In the genomic region with DNA sequence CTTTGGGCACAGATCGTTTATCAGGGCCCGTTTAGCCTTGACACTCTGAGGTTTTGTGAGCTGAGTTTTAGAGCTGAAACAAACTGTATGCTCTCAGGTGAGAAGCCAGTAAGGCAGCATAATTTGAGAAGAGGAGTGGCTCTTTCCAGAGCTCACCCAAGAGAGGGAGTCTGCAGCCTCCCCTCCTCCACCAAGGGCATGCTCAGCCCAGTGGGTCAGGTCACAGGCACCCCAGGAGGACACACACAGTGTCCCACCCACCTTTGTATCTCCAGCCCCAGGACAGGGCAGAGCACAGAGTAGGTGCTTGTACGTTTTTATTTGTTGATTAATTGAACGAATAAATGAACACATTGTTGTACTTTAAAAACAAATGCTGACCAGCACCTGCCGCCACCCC, we compare ENCODE assay signal across 33 cellular contexts. TPM values are rescaled to one million over a fixed set of nuclear protein-coding genes. Genes with fewer than 3 reads are reported as not detected.
"Had no signal": no experiment of that assay in that cellular context is flagged by ENCODE, and none has a peak within 500 bp of the region (broad histone marks: within the 10 kb centered on the region; RNA-seq: fewer than 3 reads in every experiment).

No MANE protein-coding gene starts in this region.

- H3K27ac ChIP-seq: epithelial cell of prostate, esophagus squamous epithelium, heart right ventricle, left lung, spleen, suprapubic skin, tibial artery, upper lobe of right lung had no signal

- H3K4me3 ChIP-seq: esophagus squamous epithelium, heart right ventricle, left lung, mucosa of descending colon, spleen, suprapubic skin, tibial artery, upper lobe of right lung had no signal

- DNase-seq: activated CD4-positive, alpha-beta memory T cell treated with anti-CD3 and anti-CD28 coated beads for 36 hours; activated CD4-positive, alpha-beta T cell treated with anti-CD3 and anti-CD28 coated beads, Interleukin-2, amount 10 ng/mL, durations not matched to agents 24 days and 14 days; activated CD4-positive, CD25-positive, alpha-beta regulatory T cell treated with anti-CD3 and anti-CD28 coated beads, Interleukin-2, amount 50 U/mL, for 72 hours; activated naive CD4-positive, alpha-beta T cell; activated T-cell treated with anti-CD3 and anti-CD28 coated beads, Interleukin-2, amount 50 U/mL, for 4 hours; dermis blood vessel endothelial cell; effector CD4-positive, alpha-beta T cell; esophagus squamous epithelium; foreskin melanocyte; heart right ventricle; kidney glomerular epithelial cell; left lung; mucosa of descending colon; posterior cingulate gyrus; right cardiac atrium; spleen; stimulated activated naive CD4-positive, alpha-beta T cell; T-helper 2 cell; tibial artery; upper lobe of right lung had no signal

- H3K36me3 ChIP-seq: esophagus squamous epithelium, heart right ventricle, left lung, suprapubic skin, upper lobe of right lung had no signal

- H3K9me3 ChIP-seq: esophagus squamous epithelium, heart right ventricle, left lung, mucosa of descending colon, spleen, suprapubic skin, tibial artery, upper lobe of right lung had no signal

- H3K27me3 ChIP-seq: esophagus squamous epithelium, heart right ventricle, left lung, spleen, suprapubic skin, tibial artery, upper lobe of right lung had no signal

- H3K4me1 ChIP-seq: left lung, spleen, suprapubic skin, tibial artery, upper lobe of right lung had no signal

- ATAC-seq: activated naive CD4-positive, alpha-beta T cell treated with anti-CD3 and anti-CD28 coated beads, Interleukin-2, amount 50 U/mL, for 72 hours; activated T-cell treated with anti-CD3 and anti-CD28 coated beads, Interleukin-2, amount 50 U/mL, for 4 hours; activated T-helper 17 cell treated with anti-CD3 and anti-CD28 coated beads, Interleukin-2, amount 50 U/mL, for 72 hours; heart right ventricle; left lung; mucosa of descending colon; right cardiac atrium; upper lobe of right lung had no signal

- FAIRE-seq: bronchial epithelial cell, colon, endometrium had no signal

RNA-seq across cellular contexts. Expression of a gene that starts 3.4 kb away (rescaled TPM):
- total RNA-seq: activated CD4-positive, alpha-beta memory T cell treated with anti-CD3 and anti-CD28 coated beads for 36 hours; activated CD4-positive, alpha-beta T cell treated with anti-CD3 and anti-CD28 coated beads, Interleukin-2, amount 10 ng/mL, durations not matched to agents 24 days and 14 days; activated naive CD4-positive, alpha-beta T cell treated with anti-CD3 and anti-CD28 coated beads, Interleukin-2, amount 50 U/mL, for 72 hours; activated T-cell treated with anti-CD3 and anti-CD28 coated beads, Interleukin-2, amount 50 U/mL, for 4 hours; activated T-helper 17 cell treated with anti-CD3 and anti-CD28 coated beads, Interleukin-2, amount 50 U/mL, for 72 hours; bronchial epithelial cell; dermis blood vessel endothelial cell; esophagus squamous epithelium; glomerular endothelial cell; heart right ventricle; left lung; lung microvascular endothelial cell; mesenteric fat pad; myocyte; natural killer cell treated with Interleukin-12 subunit alpha and Interleukin-12 subunit beta and Interleukin-15 and Interleukin-18, amount 100 ng/mL, for 72 hours; omental fat pad; right cardiac atrium; suprapubic skin; upper lobe of right lung had no signal
- polyA plus RNA-seq: heart right ventricle, right cardiac atrium had no signal

RNA-seq across cellular contexts. Expression of a gene that starts 6.6 kb away (rescaled TPM):
- total RNA-seq: glomerular endothelial cell had no signal

RNA-seq across cellular contexts. Expression of a gene that starts 7.3 kb away (rescaled TPM):
- total RNA-seq: activated CD4-positive, alpha-beta memory T cell treated with anti-CD3 and anti-CD28 coated beads for 36 hours; activated CD4-positive, alpha-beta T cell treated with anti-CD3 and anti-CD28 coated beads, Interleukin-2, amount 10 ng/mL, durations not matched to agents 24 days and 14 days; activated naive CD4-positive, alpha-beta T cell treated with anti-CD3 and anti-CD28 coated beads, Interleukin-2, amount 50 U/mL, for 72 hours; activated T-cell treated with anti-CD3 and anti-CD28 coated beads, Interleukin-2, amount 50 U/mL, for 4 hours; activated T-helper 17 cell treated with anti-CD3 and anti-CD28 coated beads, Interleukin-2, amount 50 U/mL, for 72 hours; bronchial epithelial cell; dermis blood vessel endothelial cell; glomerular endothelial cell; lung microvascular endothelial cell; mesenteric fat pad; mucosa of descending colon; natural killer cell treated with Interleukin-12 subunit alpha and Interleukin-12 subunit beta and Interleukin-15 and Interleukin-18, amount 100 ng/mL, for 72 hours; omental fat pad; suprapubic skin; upper lobe of right lung had no signal
- polyA plus RNA-seq: spleen had no signal
